Comparison of ENCODE assay signal across 8 cellular contexts in genomic region chr1:146376708-146377496, GRCh38.
DNase-seq lines count a peak whose midpoint lies in the region; ATAC-seq and TF ChIP-seq lines count a peak whose summit lies in the region.
"Not testable (repeated sequence)": the region's sequence is repeated elsewhere in the genome, so short reads cannot be mapped to it uniquely, and the experiment has no call there.

No MANE protein-coding gene starts in this region.

- TF ChIP-seq CTCF in GM10248 (IDR thresholded peaks at IDR 0.05; ENCODE audit: control extremely low read depth, extremely low read depth, low read depth, missing control alignments); SK-N-SH (IDR thresholded peaks at IDR 0.05); glutamatergic neuron (IDR thresholded peaks at IDR 0.05; ENCODE audit: partially characterized antibody, unreplicated experiment); ovary (IDR thresholded peaks at IDR 0.05); thyroid gland (IDR thresholded peaks at IDR 0.05): not testable (repeated sequence)

- DNase-seq in GM10248 (ENCODE audit: extremely low spot score) (peak; percentile 69), NCI-H1092 (lab: John Stamatoyannopoulos, UW) (peak; percentile 96), SK-N-SH (peak; percentile 65), glutamatergic neuron (peak; percentile 52), ovary (peak; percentile 72 to 84 (median 80)), thyroid gland (peak; percentile 74 to 82)
- DNase-seq in activated naive CD4-positive, alpha-beta T cell treated with anti-CD3 and anti-CD28 coated beads, Interleukin-2, amount 50 U/mL, for 72 hours (ENCODE audit: low spot score in 2 of 2): peak; percentile 76 to 86

- not testable (repeated sequence) for H3K9me2 ChIP-seq in SK-N-SH

- H3K27me3 ChIP-seq in SK-N-SH (ENCODE audit: insufficient read depth); ovary; thyroid gland: not testable (repeated sequence)

- TF ChIP-seq POLR2A in ovary (IDR thresholded peaks at IDR 0.05) (peak; percentile 90), thyroid gland (IDR thresholded peaks at IDR 0.05) (peak; percentile 68 to 81)

- H3K9me3 ChIP-seq in SK-N-SH, ovary, thyroid gland: not testable (repeated sequence)

- peak overlapping the region; percentile 99 to 100 for H3K27ac Mint-ChIP-seq in activated naive CD4-positive, alpha-beta T cell treated with anti-CD3 and anti-CD28 coated beads, Interleukin-2, amount 50 U/mL, for 72 hours
- H3K27ac Mint-ChIP-seq in glutamatergic neuron (ENCODE audit: unreplicated experiment): peak overlapping the region; percentile 97

- intact Hi-C loops in ovary (cut with DNase I); thyroid gland (cut with DNase I): not testable (repeated sequence)

- TF ChIP-seq EP300 in SK-N-SH (IDR thresholded peaks at IDR 0.05; ENCODE audit: borderline replicate concordance in 1 of 2, low read depth in 1 of 2, low read length in 1 of 2): peak in 1 of 2 experiments; percentile 67; a peak in 1 of 4 replicates
- TF ChIP-seq EP300 in ovary (IDR thresholded peaks at IDR 0.05): not testable (repeated sequence)

- not testable (repeated sequence) for H2AFZ ChIP-seq in SK-N-SH (ENCODE audit: low read depth)

- H3F3A ChIP-seq in SK-N-SH (replicated peaks; ENCODE audit: insufficient read depth): not testable (repeated sequence)

- H3K4me2 ChIP-seq in SK-N-SH: peak overlapping the region; percentile 77

- H3K27ac ChIP-seq in SK-N-SH (ENCODE audit: low read depth in 2 of 2, low read length in 1 of 2) (peak overlapping the region; percentile 81 to 95), ovary (peak overlapping the region; percentile 63 to 89), thyroid gland (peak overlapping the region; percentile 82 to 94 (median 83))

- peaks cover 11% of the 10 kb centered on the region for H3K27me3 Mint-ChIP-seq in glutamatergic neuron (ENCODE audit: unreplicated experiment)

- not testable (repeated sequence) for H3K4me1 Mint-ChIP-seq in glutamatergic neuron (ENCODE audit: low read depth, unreplicated experiment)

- H3K4me3 ChIP-seq in SK-N-SH (ENCODE audit: low read depth in 2 of 2, low read length in 1 of 2) (peak overlapping the region; percentile 37 to 58), ovary (peak overlapping the region; percentile 32)
- not testable (repeated sequence) for H3K4me3 ChIP-seq in thyroid gland (replicated peaks in 1 of 3)

- peak; percentile 94 for ATAC-seq in HG02610 (IDR thresholded peaks at IDR 0.05; ENCODE audit: unreplicated experiment)
- ATAC-seq in activated naive CD4-positive, alpha-beta T cell treated with anti-CD3 and anti-CD28 coated beads, Interleukin-2, amount 50 U/mL, for 72 hours: peak; percentile 92 to 94

- CTCF ChIA-PET in GM10248 (lab: Yijun Ruan, JAX); SK-N-SH (lab: Yijun Ruan, JAX): not testable (repeated sequence)

- H3K4me1 ChIP-seq in SK-N-SH (ENCODE audit: control insufficient read depth in 1 of 2, insufficient read depth in 2 of 2, low read depth in 1 of 2, low read length in 1 of 2); ovary (ENCODE audit: insufficient read depth); thyroid gland: not testable (repeated sequence)

- H3K79me2 ChIP-seq in SK-N-SH (ENCODE audit: insufficient read depth): not testable (repeated sequence)

- peak overlapping the region; percentile 78 for H3K4me3 Mint-ChIP-seq in glutamatergic neuron (ENCODE audit: unreplicated experiment)

- WGBS in SK-N-SH (ENCODE audit: low lambda C conversion rate): 1% methylated on average over 33 of the region's 42 CpGs
- WGBS in ovary, 3 donors: 0 to 1% (median 0%) methylated on average over 28 to 38 of the region's 42 CpGs
- WGBS in thyroid gland, 2 donors: 2 to 3% methylated on average over 30 to 33 of the region's 42 CpGs

- H3K36me3 Mint-ChIP-seq in activated naive CD4-positive, alpha-beta T cell treated with anti-CD3 and anti-CD28 coated beads, Interleukin-2, amount 50 U/mL, for 72 hours; glutamatergic neuron (ENCODE audit: unreplicated experiment): not testable (repeated sequence)

- peak overlapping the region; percentile 46 for H3K9ac ChIP-seq in SK-N-SH

- H3K9me3 Mint-ChIP-seq in activated naive CD4-positive, alpha-beta T cell treated with anti-CD3 and anti-CD28 coated beads, Interleukin-2, amount 50 U/mL, for 72 hours; glutamatergic neuron (ENCODE audit: unreplicated experiment): not testable (repeated sequence)

- TF ChIP-seq RAD21 in SK-N-SH (IDR thresholded peaks at IDR 0.05; ENCODE audit: low read length): not testable (repeated sequence)

- POLR2A ChIA-PET in GM10248 (lab: Yijun Ruan, JAX): interaction anchor here (0.6 to 3.1 kb wide), 7 partner anchors 10 to 1977 kb away, joined by 3 to 40 read pairs (median 4); no protein-coding TSS in a partner anchor
- POLR2A ChIA-PET in SK-N-SH (lab: Yijun Ruan, JAX): interaction anchor here (1.0 to 1.7 kb wide), 2 partner anchors 10 to 325 kb away, joined by 3 to 36 read pairs; no protein-coding TSS in a partner anchor

- H4K20me1 ChIP-seq in SK-N-SH (ENCODE audit: insufficient read depth): not testable (repeated sequence)

- not testable (repeated sequence) for H3K36me3 ChIP-seq in SK-N-SH (replicated peaks in 1 of 2; ENCODE audit: control insufficient read depth in 1 of 2, insufficient read depth in 2 of 2, low read length in 1 of 2); ovary; thyroid gland

TF ChIP-seq in SK-N-SH, 30 proteins besides CTCF, POLR2A, EP300 and RAD21:
- TF ChIP-seq, protein P1, sequence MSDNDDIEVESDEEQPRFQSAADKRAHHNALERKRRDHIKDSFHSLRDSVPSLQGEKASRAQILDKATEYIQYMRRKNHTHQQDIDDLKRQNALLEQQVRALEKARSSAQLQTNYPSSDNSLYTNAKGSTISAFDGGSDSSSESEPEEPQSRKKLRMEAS (IDR thresholded peaks at IDR 0.05; ENCODE audit: low read depth): peak; percentile 64
- peak; percentile 99 for TF ChIP-seq POLR2AphosphoS5 (IDR thresholded peaks at IDR 0.05; ENCODE audit: low read depth, low read length)
- peak; percentile 27; the same call in 1 of the 2 replicates for TF ChIP-seq MEF2A (IDR thresholded peaks at IDR 0.05; ENCODE audit: borderline replicate concordance, low read depth)
- peak; percentile 80 for TF ChIP-seq PBX3 (IDR thresholded peaks at IDR 0.05)
- TF ChIP-seq CHD2 (IDR thresholded peaks at IDR 0.05; ENCODE audit: low read length, partially characterized antibody): peak; percentile 71
- peak; percentile 100 for TF ChIP-seq SIN3A (IDR thresholded peaks at IDR 0.05; ENCODE audit: borderline replicate concordance, low read depth, low read length)
- peak; percentile 55; the same call in 1 of the 2 replicates for TF ChIP-seq JUND (IDR thresholded peaks at IDR 0.05)
- TF ChIP-seq ELF1 (IDR thresholded peaks at IDR 0.05): peak; percentile 48
- TF ChIP-seq TAF1 (IDR thresholded peaks at IDR 0.05; ENCODE audit: borderline replicate concordance, low read depth, low read length): peak; percentile 60; the same call in 1 of the 2 replicates
- TF ChIP-seq FOSL2 (IDR thresholded peaks at IDR 0.05; ENCODE audit: borderline replicate concordance, low read depth): peak; percentile 31; the same call in 1 of the 2 replicates
- TF ChIP-seq, protein P2, sequence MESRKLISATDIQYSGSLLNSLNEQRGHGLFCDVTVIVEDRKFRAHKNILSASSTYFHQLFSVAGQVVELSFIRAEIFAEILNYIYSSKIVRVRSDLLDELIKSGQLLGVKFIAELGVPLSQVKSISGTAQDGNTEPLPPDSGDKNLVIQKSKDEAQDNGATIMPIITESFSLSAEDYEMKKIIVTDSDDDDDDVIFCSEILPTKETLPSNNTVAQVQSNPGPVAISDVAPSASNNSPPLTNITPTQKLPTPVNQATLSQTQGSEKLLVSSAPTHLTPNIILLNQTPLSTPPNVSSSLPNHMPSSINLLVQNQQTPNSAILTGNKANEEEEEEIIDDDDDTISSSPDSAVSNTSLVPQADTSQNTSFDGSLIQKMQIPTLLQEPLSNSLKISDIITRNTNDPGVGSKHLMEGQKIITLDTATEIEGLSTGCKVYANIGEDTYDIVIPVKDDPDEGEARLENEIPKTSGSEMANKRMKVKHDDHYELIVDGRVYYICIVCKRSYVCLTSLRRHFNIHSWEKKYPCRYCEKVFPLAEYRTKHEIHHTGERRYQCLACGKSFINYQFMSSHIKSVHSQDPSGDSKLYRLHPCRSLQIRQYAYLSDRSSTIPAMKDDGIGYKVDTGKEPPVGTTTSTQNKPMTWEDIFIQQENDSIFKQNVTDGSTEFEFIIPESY (IDR thresholded peaks at IDR 0.05; ENCODE audit: borderline replicate concordance, low read depth): peak; percentile 92; the same call in 1 of the 2 replicates
TF ChIP-seq in SK-N-SH: peak in this region for 11; not testable (repeated sequence) for 19.
